10 cellular contexts compared by ENCODE assay signal in genomic region chr11:66857927-66858185, GRCh38. TPM values are rescaled to one million over a fixed set of nuclear protein-coding genes. Genes with fewer than 3 reads are reported as not detected.
DNase-seq lines count a peak whose midpoint lies in the region; ATAC-seq lines count a peak whose summit lies in the region.
"Had no signal": no experiment of that assay in that cellular context is flagged by ENCODE, and none has a peak within 500 bp of the region (broad histone marks: within the 10 kb centered on the region; RNA-seq: fewer than 3 reads in every experiment).

No MANE protein-coding gene starts in this region.

- peak overlapping the region; percentile 51 for H3K4me3 ChIP-seq in iPS-18c (ENCODE audit: insufficient read depth, low read depth, low read length)

- H3K4me1 Mint-ChIP-seq in stimulated activated naive CD8-positive, alpha-beta T cell treated with anti-CD3 and anti-CD28 coated beads, Interleukin-15, Interleukin-2, amounts not matched to agents 100 ng/mL and 50 ng/mL, for 24 hours (ENCODE audit: low read depth): peaks cover 5% of the 10 kb centered on the region
- peaks cover 18% of the 10 kb centered on the region for H3K4me1 Mint-ChIP-seq in activated CD4-positive, alpha-beta memory T cell treated with anti-CD3 and anti-CD28 coated beads, Interleukin-2, amount 10 ng/mL, durations not matched to agents 7 days and 5 days

- no peak for ATAC-seq in stimulated activated naive CD8-positive, alpha-beta T cell treated with anti-CD3 and anti-CD28 coated beads, Interleukin-15, Interleukin-2, amounts not matched to agents 100 U/mL and 50 U/mL, for 24 hours

- CTCF ChIA-PET in activated CD4-positive, alpha-beta memory T cell treated with anti-CD3 and anti-CD28 coated beads, Interleukin-2, amount 10 ng/mL, durations not matched to agents 7 days and 5 days (lab: Charles Lee): no interaction called here

- H3K4me3 Mint-ChIP-seq in stimulated activated naive CD8-positive, alpha-beta T cell treated with anti-CD3 and anti-CD28 coated beads, Interleukin-15, Interleukin-2, amounts not matched to agents 100 ng/mL and 50 ng/mL, for 24 hours: peak overlapping the region; percentile 84
- H3K4me3 Mint-ChIP-seq in activated CD4-positive, alpha-beta memory T cell treated with anti-CD3 and anti-CD28 coated beads, Interleukin-2, amount 10 ng/mL, durations not matched to agents 7 days and 5 days: peak overlapping the region; percentile 78

- H3K36me3 Mint-ChIP-seq in stimulated activated naive CD8-positive, alpha-beta T cell treated with anti-CD3 and anti-CD28 coated beads, Interleukin-15, Interleukin-2, amounts not matched to agents 100 ng/mL and 50 ng/mL, for 24 hours (ENCODE audit: low read depth): no peaks in the 10 kb centered on the region
- no peaks in the 10 kb centered on the region for H3K36me3 Mint-ChIP-seq in activated CD4-positive, alpha-beta memory T cell treated with anti-CD3 and anti-CD28 coated beads, Interleukin-2, amount 10 ng/mL, durations not matched to agents 7 days and 5 days (ENCODE audit: low read depth)

- no peak for DNase-seq in stimulated activated naive CD8-positive, alpha-beta T cell treated with anti-CD3 and anti-CD28 coated beads, Interleukin-15, Interleukin-2, amounts not matched to agents 100 U/mL and 50 U/mL, for 24 hours
- DNase-seq in activated CD4-positive, alpha-beta memory T cell treated with anti-CD3 and anti-CD28 coated beads, Interleukin-2, amount 10 ng/mL, durations not matched to agents 7 days and 5 days: no peak
- no peak for DNase-seq in NCI-H82 (lab: John Stamatoyannopoulos, UW)
- DNase-seq in pons (ENCODE audit: low spot score): no peak
- DNase-seq in anterior cingulate cortex (lab: John Stamatoyannopoulos, UW): no peak
- DNase-seq in middle frontal gyrus (ENCODE audit: extremely low spot score, low spot score): no peak
- DNase-seq: NCI-H2227 treated with DMSO at 0.1 percent for 48 hours, testis had no signal

- H3K27me3 Mint-ChIP-seq in stimulated activated naive CD8-positive, alpha-beta T cell treated with anti-CD3 and anti-CD28 coated beads, Interleukin-15, Interleukin-2, amounts not matched to agents 100 ng/mL and 50 ng/mL, for 24 hours: no peaks in the 10 kb centered on the region
- no peaks in the 10 kb centered on the region for H3K27me3 Mint-ChIP-seq in activated CD4-positive, alpha-beta memory T cell treated with anti-CD3 and anti-CD28 coated beads, Interleukin-2, amount 10 ng/mL, durations not matched to agents 7 days and 5 days

- H3K27ac Mint-ChIP-seq in stimulated activated naive CD8-positive, alpha-beta T cell treated with anti-CD3 and anti-CD28 coated beads, Interleukin-15, Interleukin-2, amounts not matched to agents 100 ng/mL and 50 ng/mL, for 24 hours: no peak overlapping the region
- H3K27ac Mint-ChIP-seq in activated CD4-positive, alpha-beta memory T cell treated with anti-CD3 and anti-CD28 coated beads, Interleukin-2, amount 10 ng/mL, durations not matched to agents 7 days and 5 days: no peak overlapping the region

- H3K9me3 Mint-ChIP-seq in stimulated activated naive CD8-positive, alpha-beta T cell treated with anti-CD3 and anti-CD28 coated beads, Interleukin-15, Interleukin-2, amounts not matched to agents 100 ng/mL and 50 ng/mL, for 24 hours: no peaks in the 10 kb centered on the region
- no peaks in the 10 kb centered on the region for H3K9me3 Mint-ChIP-seq in activated CD4-positive, alpha-beta memory T cell treated with anti-CD3 and anti-CD28 coated beads, Interleukin-2, amount 10 ng/mL, durations not matched to agents 7 days and 5 days

- POLR2A ChIA-PET in activated CD4-positive, alpha-beta memory T cell treated with anti-CD3 and anti-CD28 coated beads, Interleukin-2, amount 10 ng/mL, durations not matched to agents 7 days and 5 days (lab: Charles Lee): interaction anchor here (1.6 kb wide), 1 partner anchor 16 kb away, joined by 7 read pairs; no protein-coding TSS in a partner anchor

- H3K9me3 ChIP-seq in iPS-18c (ENCODE audit: control insufficient read depth, insufficient read depth, low read length): peaks cover 4% of the 10 kb centered on the region
- H3K9me3 ChIP-seq: testis had no signal

RNA-seq across cellular contexts. Expression of gene LRFN4, which starts 1.0 kb away (rescaled TPM):
- total RNA-seq in activated CD4-positive, alpha-beta memory T cell treated with anti-CD3 and anti-CD28 coated beads, Interleukin-2, amount 10 ng/mL, durations not matched to agents 7 days and 5 days: 10 to 100 TPM; 23.2 to 28.3 TPM

RNA-seq across cellular contexts. Expression of gene RCE1, which starts 14.6 kb away (rescaled TPM):
- total RNA-seq in activated CD4-positive, alpha-beta memory T cell treated with anti-CD3 and anti-CD28 coated beads, Interleukin-2, amount 10 ng/mL, durations not matched to agents 7 days and 5 days: 10 to 100 TPM; 21.2 to 22.0 TPM
